Comparison of ENCODE assay signal across 8 cellular contexts in genomic region chr1:192808588-192809285, GRCh38. TPM values are rescaled to one million over a fixed set of nuclear protein-coding genes. Genes with fewer than 3 reads are reported as not detected.
A peak's percentile ranks its signal among the peaks of the same experiment; 100 is the strongest.
DNase-seq lines count a peak whose midpoint lies in the region; TF ChIP-seq lines count a peak whose summit lies in the region.

A gene with protein sequence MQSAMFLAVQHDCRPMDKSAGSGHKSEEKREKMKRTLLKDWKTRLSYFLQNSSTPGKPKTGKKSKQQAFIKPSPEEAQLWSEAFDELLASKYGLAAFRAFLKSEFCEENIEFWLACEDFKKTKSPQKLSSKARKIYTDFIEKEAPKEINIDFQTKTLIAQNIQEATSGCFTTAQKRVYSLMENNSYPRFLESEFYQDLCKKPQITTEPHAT (plus strand): TSS chr1:192809039. CDS start chr1:192809072, 33 bp downstream.

- in situ Hi-C loops in G401 (cut with HindIII; ENCODE audit: low sequenced_read_pairs) = loop anchor here (25.0 kb wide), 1 partner anchor 204 kb away; no protein-coding TSS in a partner anchor

- H4K5ac ChIP-seq in H9 (ENCODE audit: insufficient read length, low read depth, low read length) = peak within 1 kb of the TSS; percentile 39

- WGBS in H9 (ENCODE audit: extremely low coverage, insufficient read length, low lambda C conversion rate) = no CpG with 5 or more reads among the region's 66 CpGs
- no CpG with 5 or more reads among the region's 66 CpGs for WGBS in neuronal stem cell (ENCODE audit: extremely low coverage in 2 of 2, insufficient read length in 2 of 2, insufficient replicate concordance in 1 of 2), 2 donors

- H3K4me3 Mint-ChIP-seq in H9 = peak within 1 kb of the TSS; percentile 90 to 97

- no peaks in the 10 kb centered on the region for H4K20me1 ChIP-seq in H9 (ENCODE audit: control insufficient read depth, insufficient read depth, insufficient read length)

- H3K4me1 ChIP-seq in H9 (ENCODE audit: insufficient read depth, low read length) (no peaks in the 10 kb centered on the region), neuronal stem cell (ENCODE audit: control insufficient read depth in 2 of 2, insufficient read depth in 1 of 2, low read depth in 1 of 2, low read length in 2 of 2) (peaks cover 1 to 2% of the 10 kb centered on the region in 2 donors), subcutaneous abdominal adipose tissue (ENCODE audit: control insufficient read depth in 5 of 5, insufficient read depth in 5 of 5, low read length in 5 of 5) (peaks cover 4 to 44% (median 34%) of the 10 kb centered on the region in 5 donors)

- DNase-seq in G401 (ENCODE audit: low spot score) (peak; percentile 96), H9 (peak; percentile 95), M059J (ENCODE audit: low read depth) (peak; percentile 89), SIG-M5 (lab: John Stamatoyannopoulos, UW) (peak; percentile 48), foreskin melanocyte (peak; percentile 83), neuronal stem cell (ENCODE audit: low spot score) (peak; percentile 91)
- DNase-seq in activated gamma-delta T cell treated with anti-CD3 and anti-CD28 coated beads, Interleukin-2, amount 50 U/mL, for 16 hours (ENCODE audit: low read depth) = peak; percentile 78

- H4K8ac ChIP-seq in H9 (replicated peaks; ENCODE audit: insufficient read length, low read depth, low read length) (peak within 1 kb of the TSS; percentile 13), neuronal stem cell (ENCODE audit: low read depth, low read length) (no peak within 1 kb of the TSS)

- H2AFZ ChIP-seq in H9 (ENCODE audit: low read length) = peak within 1 kb of the TSS; percentile 16
- H2AFZ ChIP-seq in neuronal stem cell (ENCODE audit: low read length) = peak within 1 kb of the TSS; percentile 93

- H3K36me3 ChIP-seq in neuronal stem cell (replicated peaks in 1 of 2; ENCODE audit: control insufficient read depth in 2 of 2, insufficient read depth in 2 of 2, low read length in 2 of 2) (peaks cover 0 to 19% of the 10 kb centered on the region in 2 donors), subcutaneous abdominal adipose tissue (ENCODE audit: control insufficient read depth in 5 of 5, insufficient read depth in 5 of 5, low read length in 5 of 5) (peaks cover 8 to 12% (median 10%) of the 10 kb centered on the region in 5 donors)

- H3K4me1 Mint-ChIP-seq in H9 = peaks cover 23 to 31% of the 10 kb centered on the region in 2 experiments

- peak within 1 kb of the TSS; percentile 86 to 98 (median 90) for H3K27ac Mint-ChIP-seq in H9

- H3K9me3 ChIP-seq in H9 (ENCODE audit: control insufficient read depth, low read depth, low read length) (no peaks in the 10 kb centered on the region), neuronal stem cell (replicated peaks in 1 of 2; ENCODE audit: control insufficient read depth in 2 of 2, insufficient read depth in 1 of 2, low read depth in 1 of 2, low read length in 2 of 2) (no peaks in the 10 kb centered on the region), subcutaneous abdominal adipose tissue (ENCODE audit: control insufficient read depth in 5 of 5, low read length in 5 of 5) (no peaks in the 10 kb centered on the region)

- H3K4me3 ChIP-seq in neuronal stem cell (ENCODE audit: low read length in 2 of 2) (peak within 1 kb of the TSS; percentile 91 to 98), subcutaneous abdominal adipose tissue (ENCODE audit: low read depth in 1 of 5, low read length in 5 of 5) (peak within 1 kb of the TSS; percentile 98 to 100 (median 99))

- H2AK5ac ChIP-seq in H9 (ENCODE audit: insufficient read length, low read length) = no peak within 1 kb of the TSS
- H2AK5ac ChIP-seq in neuronal stem cell (ENCODE audit: low read depth, low read length) = no peak within 1 kb of the TSS

- H3K14ac ChIP-seq in H9 (ENCODE audit: insufficient read depth, low read length) (peak within 1 kb of the TSS; percentile 93), neuronal stem cell (ENCODE audit: low read length) (no peak within 1 kb of the TSS)

- H4K91ac ChIP-seq in H9 (ENCODE audit: insufficient read length, low read depth, low read length) (peak within 1 kb of the TSS; percentile 22), neuronal stem cell (ENCODE audit: low read depth, low read length, poor library complexity) (no peak within 1 kb of the TSS)

- no peaks in the 10 kb centered on the region for H3K9me3 Mint-ChIP-seq in H9

- H2BK5ac ChIP-seq in H9 (ENCODE audit: insufficient read length, low read length) = no peak within 1 kb of the TSS
- no peak within 1 kb of the TSS for H2BK5ac ChIP-seq in neuronal stem cell (ENCODE audit: low read length)

- H2BK20ac ChIP-seq in H9 (ENCODE audit: low read depth, low read length, poor library complexity, severe bottlenecking) = no peak within 1 kb of the TSS

- no peak within 1 kb of the TSS for H3K4ac ChIP-seq in H9 (ENCODE audit: low read depth, low read length)
- peak within 1 kb of the TSS; percentile 44 for H3K4ac ChIP-seq in neuronal stem cell (ENCODE audit: low read length)

- TF ChIP-seq CTCF in H9 (conservative IDR thresholded peaks at IDR 0.05) = peak; percentile 31; the same call in 2 of the 3 replicates

- H2BK15ac ChIP-seq in H9 (ENCODE audit: low read depth, low read length) = no peak within 1 kb of the TSS
- no peak within 1 kb of the TSS for H2BK15ac ChIP-seq in neuronal stem cell (ENCODE audit: low read length)

- H2BK120ac ChIP-seq in H9 (ENCODE audit: low read depth, low read length, poor library complexity, severe bottlenecking) = no peak within 1 kb of the TSS
- H2BK120ac ChIP-seq in neuronal stem cell (ENCODE audit: low read depth, low read length) = no peak within 1 kb of the TSS

- peak within 1 kb of the TSS; percentile 89 for H3K4me2 ChIP-seq in H9 (ENCODE audit: insufficient read depth, insufficient read length, low read length)
- peak within 1 kb of the TSS; percentile 70 for H3K4me2 ChIP-seq in neuronal stem cell (ENCODE audit: insufficient read depth, low read length, poor library complexity, severe bottlenecking)

- peaks cover 12% of the 10 kb centered on the region for H3K23me2 ChIP-seq in H9 (ENCODE audit: insufficient read length, low read depth, low read length, poor library complexity, severe bottlenecking)

- H3K79me1 ChIP-seq in H9 (ENCODE audit: insufficient read depth, low read depth, low read length, poor library complexity, severe bottlenecking) = no peaks in the 10 kb centered on the region
- H3K79me1 ChIP-seq in neuronal stem cell (ENCODE audit: low read depth, low read length) = no peaks in the 10 kb centered on the region

- H3K27me3 Mint-ChIP-seq in H9 (ENCODE audit: low read depth) = peaks cover 15% of the 10 kb centered on the region

- H3K23ac ChIP-seq in H9 (ENCODE audit: insufficient read length, low read depth, low read length) (no peak within 1 kb of the TSS), neuronal stem cell (ENCODE audit: low read depth, low read length, poor library complexity) (peak within 1 kb of the TSS; percentile 52)

- no peak within 1 kb of the TSS for H3K56ac ChIP-seq in H9 (ENCODE audit: insufficient read length, low read depth, low read length)

- H3T11ph ChIP-seq in H9 (ENCODE audit: low read length) = no peak within 1 kb of the TSS

- H3K36me3 Mint-ChIP-seq in H9 (ENCODE audit: insufficient read depth in 1 of 3, low read depth in 3 of 3) = peaks cover 5 to 15% (median 11%) of the 10 kb centered on the region in 3 experiments; a peak in 6 of 7 replicates

- H3K79me2 ChIP-seq in H9 (ENCODE audit: insufficient read depth, low read length) = no peaks in the 10 kb centered on the region; the same call in 1 of the 2 replicates

- peak within 1 kb of the TSS; percentile 94 for H3K9ac ChIP-seq in H9 (ENCODE audit: extremely low read depth, insufficient read length, low read length)
- peak within 1 kb of the TSS; percentile 93 for H3K9ac ChIP-seq in neuronal stem cell (ENCODE audit: low read depth, low read length, poor library complexity)
- H3K9ac ChIP-seq in subcutaneous abdominal adipose tissue (ENCODE audit: low read length in 5 of 5) = peak within 1 kb of the TSS; percentile 85 to 91 (median 88)

- H3K27me3 ChIP-seq in H9 (ENCODE audit: insufficient read depth, low read length) = no peaks in the 10 kb centered on the region
- H3K27me3 ChIP-seq in neuronal stem cell (ENCODE audit: control insufficient read depth in 3 of 3, insufficient read depth in 3 of 3, low read depth in 1 of 3, low read length in 3 of 3) = peaks cover 0 to 3% (median 0%) of the 10 kb centered on the region in 3 experiments
- no peaks in the 10 kb centered on the region for H3K27me3 ChIP-seq in subcutaneous abdominal adipose tissue (ENCODE audit: control insufficient read depth in 5 of 5, insufficient read depth in 4 of 5, low read length in 5 of 5)

- H3K27ac ChIP-seq in H9 (ENCODE audit: insufficient read length, low read depth, low read length) (no peak within 1 kb of the TSS), neuronal stem cell (replicated peaks; ENCODE audit: low read length) (peak within 1 kb of the TSS; percentile 75), subcutaneous abdominal adipose tissue (ENCODE audit: low read depth, low read length) (peak within 1 kb of the TSS; percentile 82)

- peak within 1 kb of the TSS; percentile 98 for H3K18ac ChIP-seq in H9 (ENCODE audit: insufficient read length, low read depth, low read length)
- H3K18ac ChIP-seq in neuronal stem cell (ENCODE audit: low read length) = peak within 1 kb of the TSS; percentile 90

- H2BK12ac ChIP-seq in H9 (ENCODE audit: insufficient read length, low read depth, low read length) (no peak within 1 kb of the TSS), neuronal stem cell (ENCODE audit: low read length) (no peak within 1 kb of the TSS)

RNA-seq across cellular contexts. Expression of the gene that starts here (rescaled TPM):
- total RNA-seq in G401 (2014; rRNA removed; shearing (Covaris generic)) = 27.8 and 40.3 TPM in 2 replicates
- total RNA-seq in H9 (2021) = 13.7 and 13.9 TPM in 2 replicates
- 17.9 and 27.8 TPM in 2 replicates for total RNA-seq in M059J (2014; rRNA removed; shearing (Covaris generic))
- 15.3 TPM for polyA plus RNA-seq in neuronal stem cell (2013, experiment 1 of 2)
- polyA plus RNA-seq in neuronal stem cell (2013, experiment 2 of 2) = 15.3 TPM
